Comparison of ENCODE assay signal across 8 cellular contexts in the genomic region with DNA sequence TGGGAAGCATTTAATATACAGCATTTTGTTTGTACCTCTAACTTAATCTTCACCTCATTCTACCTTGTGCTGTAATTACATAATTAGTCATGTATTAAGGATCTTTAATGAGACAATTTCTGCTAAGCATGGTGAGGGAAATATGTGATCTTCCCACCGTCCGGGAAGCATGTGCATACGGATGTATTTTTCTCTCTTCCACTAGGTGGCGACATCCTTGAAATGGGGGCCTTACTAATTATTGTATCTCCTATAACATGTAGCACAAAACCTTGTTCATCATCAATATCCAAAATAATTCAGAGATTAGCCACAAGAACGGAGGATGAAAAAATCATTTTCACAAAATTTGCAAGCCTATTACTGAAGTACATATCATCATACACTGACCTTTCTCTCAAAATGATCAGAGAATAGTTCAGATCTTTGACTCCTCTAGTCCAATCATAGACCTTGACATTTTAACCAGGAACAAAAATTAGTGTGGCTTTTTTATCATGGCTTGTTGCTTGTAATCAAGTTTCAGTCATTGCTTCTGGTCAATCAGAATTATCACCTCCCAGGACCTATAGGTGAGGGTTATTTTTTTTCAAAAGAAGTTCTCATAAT.
DNase-seq lines count a peak whose midpoint lies in the region; ATAC-seq, FAIRE-seq and TF ChIP-seq lines count a peak whose summit lies in the region.

No MANE protein-coding gene starts in this region.

- no peaks in the 10 kb centered on the region for H3K36me3 Mint-ChIP-seq in effector memory CD8-positive, alpha-beta T cell (ENCODE audit: insufficient read depth)

- peak; percentile 41 for TF ChIP-seq RAD21 in GM12878 (IDR thresholded peaks at IDR 0.05; ENCODE audit: insufficient read depth, low read depth, low read length)

- peak; percentile 9 for DNase-seq in Daoy (ENCODE audit: low read depth)
- DNase-seq in HFF-Myc (ENCODE audit: extremely low read depth, low read depth) = peak; percentile 14
- DNase-seq in NCI-H128 (lab: John Stamatoyannopoulos, UW; ENCODE audit: unreplicated experiment) = peak; percentile 19
- peak; percentile 21 for DNase-seq in GM12878 (ENCODE audit: low read depth, low spot score)
- no peak for DNase-seq in left lung
- DNase-seq in left colon = no peak
- DNase-seq in effector memory CD8-positive, alpha-beta T cell = no peak

- no peaks in the 10 kb centered on the region for H3K79me2 ChIP-seq in GM12878 (ENCODE audit: control insufficient read depth, insufficient read depth, low read length)

- ATAC-seq in GM12878 (peak; percentile 87), left lung (peak; percentile 70), left colon (no peak)
- no peak for ATAC-seq in effector memory CD8-positive, alpha-beta T cell (replicated peaks)

- peak; percentile 47 for FAIRE-seq in GM12878 (lab: Jason Lieb, UNC)

- peak; percentile 89 for TF ChIP-seq CTCF in 22Rv1 (IDR thresholded peaks at IDR 0.05)
- peak; percentile 72 for TF ChIP-seq CTCF in HFF-Myc (IDR thresholded peaks at IDR 0.05; ENCODE audit: low read depth, low read length, missing control alignments)
- peak; percentile 58 to 71 (median 65) for TF ChIP-seq CTCF in GM12878 (IDR thresholded peaks at IDR 0.05 in 2 of 3, conservative IDR thresholded peaks at IDR 0.05 in 1 of 3; ENCODE audit: control insufficient read depth in 2 of 3, extremely low read depth in 1 of 3, insufficient read depth in 1 of 3, low read depth in 3 of 3, low read length in 3 of 3)
- TF ChIP-seq CTCF in left lung (IDR thresholded peaks at IDR 0.05) = peak; percentile 71 to 85

- no peaks in the 10 kb centered on the region for H3K27me3 ChIP-seq in GM12878 (replicated peaks in 1 of 2; ENCODE audit: control insufficient read depth in 2 of 2, insufficient read depth in 2 of 2, low read length in 1 of 2)
- no peaks in the 10 kb centered on the region for H3K27me3 ChIP-seq in left lung

- H3K4me1 ChIP-seq in GM12878 (ENCODE audit: control insufficient read depth, insufficient read depth, low read length) (no peaks in the 10 kb centered on the region), left lung (no peaks in the 10 kb centered on the region)

- H3K4me3 ChIP-seq in HFF-Myc (replicated peaks; ENCODE audit: low read depth, low read length) (no peak overlapping the region), GM12878 (no peak overlapping the region), left lung (no peak overlapping the region)

- no peak overlapping the region for H3K27ac ChIP-seq in 22Rv1
- H3K27ac ChIP-seq in GM12878 (ENCODE audit: control insufficient read depth, insufficient read depth) = no peak overlapping the region
- no peak overlapping the region for H3K27ac ChIP-seq in left lung

- no peak overlapping the region for H3K4me2 ChIP-seq in GM12878 (ENCODE audit: control insufficient read depth, insufficient read depth)

- H3K27me3 Mint-ChIP-seq in effector memory CD8-positive, alpha-beta T cell = peaks cover 0 to 9% of the 10 kb centered on the region in 2 donors

- no peak overlapping the region for H3K27ac Mint-ChIP-seq in effector memory CD8-positive, alpha-beta T cell

- no peaks in the 10 kb centered on the region for H3K4me1 Mint-ChIP-seq in effector memory CD8-positive, alpha-beta T cell (ENCODE audit: low read depth in 2 of 2)

- 1% methylated on average over 5 of the region's 5 CpGs for WGBS in GM12878 (ENCODE audit: insufficient coverage, insufficient replicate concordance, low lambda C conversion rate, missing lambda C conversion rate)

- TF ChIP-seq POLR2A in GM12878 (IDR thresholded peaks at IDR 0.05; ENCODE audit: low read depth, low read length) = no peak

- no peaks in the 10 kb centered on the region for H4K20me1 ChIP-seq in GM12878 (ENCODE audit: control insufficient read depth, insufficient read depth)

- intact Hi-C loops in GM12878 (cut with micrococcal nuclease; ENCODE audit: unreplicated experiment) = loop anchor here (1.0 to 10.0 kb wide), 4 partner anchors 148 to 1614 kb away; a partner anchor contains a TSS
- intact Hi-C loops in left lung (cut with DNase I) = no loop called here
- intact Hi-C loops in left colon (cut with DNase I, micrococcal nuclease) = no loop called here

- CTCF ChIA-PET in GM12878 (lab: Yijun Ruan, JAX) = interaction anchor here (0.6 to 4.8 kb wide), 45 partner anchors 10 to 820 kb away, joined by 3 to 57 read pairs (median 4); a partner anchor contains a TSS

- RAD21 ChIA-PET in GM12878 (lab: Charles Lee; ENCODE audit: unreplicated experiment) = interaction anchor here (1.2 to 1.6 kb wide), 6 partner anchors 10 to 243 kb away, joined by 3 to 9 read pairs (median 4); a partner anchor contains a TSS

- POLR2A ChIA-PET in GM12878 (lab: Charles Lee) = interaction anchor here (0.5 to 1.0 kb wide), 3 partner anchors 47 to 158 kb away, joined by 3 to 4 read pairs (median 3); no protein-coding TSS in a partner anchor

- H2AFZ ChIP-seq in GM12878 (ENCODE audit: control insufficient read depth, low read depth, low read length) = no peak overlapping the region

- in situ Hi-C loops in GM12878 (cut with MboI) = no loop called here

- no peak for TF ChIP-seq EP300 in GM12878 (IDR thresholded peaks at IDR 0.05; ENCODE audit: borderline replicate concordance in 1 of 2, control insufficient read depth in 1 of 2, low read depth in 2 of 2, low read length in 2 of 2)

- SMC1A ChIA-PET in GM12878 (lab: Charles Lee; ENCODE audit: uncharacterized antibody, unreplicated experiment) = interaction anchor here (0.6 to 4.1 kb wide), 16 partner anchors 9 to 419 kb away, joined by 3 to 23 read pairs (median 4); no protein-coding TSS in a partner anchor

- H3K9me3 ChIP-seq in GM12878 (replicated peaks; ENCODE audit: control insufficient read depth, insufficient read depth, low read length) = no peaks in the 10 kb centered on the region; the same call in 2 of the 3 replicates
- no peaks in the 10 kb centered on the region for H3K9me3 ChIP-seq in left lung

- BruUV-seq in GM12878 (replicated peaks; lab: Mats Ljungman, UMichigan) = no TSS peak

- no peak overlapping the region for H3K4me3 Mint-ChIP-seq in effector memory CD8-positive, alpha-beta T cell

- no peaks in the 10 kb centered on the region for H3K9me3 Mint-ChIP-seq in effector memory CD8-positive, alpha-beta T cell

- no peak overlapping the region for H3K9ac ChIP-seq in GM12878 (ENCODE audit: control insufficient read depth, insufficient read depth, low read length)

- H3K36me3 ChIP-seq in GM12878 (ENCODE audit: control insufficient read depth in 2 of 2, insufficient read depth in 2 of 2, low read length in 1 of 2) = no peaks in the 10 kb centered on the region
- H3K36me3 ChIP-seq in left lung = no peaks in the 10 kb centered on the region

TF ChIP-seq in GM12878, 131 proteins besides CTCF, POLR2A, EP300 and RAD21:
- TF ChIP-seq ETV6 (conservative IDR thresholded peaks at IDR 0.05 in 1 of 2, IDR thresholded peaks at IDR 0.05 in 1 of 2; ENCODE audit: borderline replicate concordance in 1 of 2, low read depth in 1 of 2) (no peak), SMC3 (IDR thresholded peaks at IDR 0.05; ENCODE audit: borderline replicate concordance, low read length) (peak; percentile 49; the same call in 1 of the 2 replicates)
- TF ChIP-seq, protein P1, sequence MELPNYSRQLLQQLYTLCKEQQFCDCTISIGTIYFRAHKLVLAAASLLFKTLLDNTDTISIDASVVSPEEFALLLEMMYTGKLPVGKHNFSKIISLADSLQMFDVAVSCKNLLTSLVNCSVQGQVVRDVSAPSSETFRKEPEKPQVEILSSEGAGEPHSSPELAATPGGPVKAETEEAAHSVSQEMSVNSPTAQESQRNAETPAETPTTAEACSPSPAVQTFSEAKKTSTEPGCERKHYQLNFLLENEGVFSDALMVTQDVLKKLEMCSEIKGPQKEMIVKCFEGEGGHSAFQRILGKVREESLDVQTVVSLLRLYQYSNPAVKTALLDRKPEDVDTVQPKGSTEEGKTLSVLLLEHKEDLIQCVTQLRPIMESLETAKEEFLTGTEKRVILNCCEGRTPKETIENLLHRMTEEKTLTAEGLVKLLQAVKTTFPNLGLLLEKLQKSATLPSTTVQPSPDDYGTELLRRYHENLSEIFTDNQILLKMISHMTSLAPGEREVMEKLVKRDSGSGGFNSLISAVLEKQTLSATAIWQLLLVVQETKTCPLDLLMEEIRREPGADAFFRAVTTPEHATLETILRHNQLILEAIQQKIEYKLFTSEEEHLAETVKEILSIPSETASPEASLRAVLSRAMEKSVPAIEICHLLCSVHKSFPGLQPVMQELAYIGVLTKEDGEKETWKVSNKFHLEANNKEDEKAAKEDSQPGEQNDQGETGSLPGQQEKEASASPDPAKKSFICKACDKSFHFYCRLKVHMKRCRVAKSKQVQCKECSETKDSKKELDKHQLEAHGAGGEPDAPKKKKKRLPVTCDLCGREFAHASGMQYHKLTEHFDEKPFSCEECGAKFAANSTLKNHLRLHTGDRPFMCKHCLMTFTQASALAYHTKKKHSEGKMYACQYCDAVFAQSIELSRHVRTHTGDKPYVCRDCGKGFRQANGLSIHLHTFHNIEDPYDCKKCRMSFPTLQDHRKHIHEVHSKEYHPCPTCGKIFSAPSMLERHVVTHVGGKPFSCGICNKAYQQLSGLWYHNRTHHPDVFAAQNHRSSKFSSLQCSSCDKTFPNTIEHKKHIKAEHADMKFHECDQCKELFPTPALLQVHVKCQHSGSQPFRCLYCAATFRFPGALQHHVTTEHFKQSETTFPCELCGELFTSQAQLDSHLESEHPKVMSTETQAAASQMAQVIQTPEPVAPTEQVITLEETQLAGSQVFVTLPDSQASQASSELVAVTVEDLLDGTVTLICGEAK (IDR thresholded peaks at IDR 0.05; ENCODE audit: borderline replicate concordance) = no peak

Comparison
In these comparisons a context has a peak if more than half of its experiments do, and no peak if none do; other contexts are left out.
1. DNase-seq: peak in Daoy (single experiment), HFF-Myc (single experiment), NCI-H128 (single experiment) and GM12878 (single experiment); none in left lung (0 of 2), left colon (0 of 2) and effector memory CD8-positive, alpha-beta T cell (0 of 3).
2. ATAC-seq: peak in GM12878 (single experiment) and left lung (single experiment); none in left colon (single experiment) and effector memory CD8-positive, alpha-beta T cell (single experiment).
3. Peak in every context shown above with its lines, with median percentiles within 50 percentile points of each other: CTCF ChIP-seq.